9 cellular contexts compared by ENCODE assay signal in genomic region chr1:160954158-160955104, GRCh38. TPM values are rescaled to one million over a fixed set of nuclear protein-coding genes. Genes with fewer than 3 reads are reported as not detected.
A peak's percentile ranks its signal among the peaks of the same experiment; 100 is the strongest.
DNase-seq lines count a peak whose midpoint lies in the region; ATAC-seq lines count a peak whose summit lies in the region.
"Had no signal": no experiment of that assay in that cellular context is flagged by ENCODE, and none has a peak within 500 bp of the region (broad histone marks: within the 10 kb centered on the region; RNA-seq: fewer than 3 reads in every experiment).

Gene ITLN2, minus strand, starts transcription at chr1:160954809. Its CDS starts 68 bp downstream, at chr1:160954741.

- H3K4me1 Mint-ChIP-seq in activated naive CD4-positive, alpha-beta T cell treated with anti-CD3 and anti-CD28 coated beads for 36 hours (ENCODE audit: low read depth), result peaks cover 3% of the 10 kb centered on the region

- intact Hi-C loops in activated naive CD4-positive, alpha-beta T cell treated with anti-CD3 and anti-CD28 coated beads for 36 hours (cut with micrococcal nuclease), result loop anchor here (5.0 kb wide), 1 partner anchor 327 kb away; no protein-coding TSS in a partner anchor

- H3K9me3 Mint-ChIP-seq in activated naive CD4-positive, alpha-beta T cell treated with anti-CD3 and anti-CD28 coated beads for 36 hours, result no peaks in the 10 kb centered on the region
- H3K9me3 Mint-ChIP-seq: activated naive CD4-positive, alpha-beta T cell treated with anti-CD3 and anti-CD28 coated beads, Interleukin-2, amount 50 U/mL, for 24 hours had no signal

- no peak within 1 kb of the TSS for H3K27ac Mint-ChIP-seq in activated naive CD4-positive, alpha-beta T cell treated with anti-CD3 and anti-CD28 coated beads for 36 hours
- H3K27ac Mint-ChIP-seq: activated naive CD4-positive, alpha-beta T cell treated with anti-CD3 and anti-CD28 coated beads, Interleukin-2, amount 50 U/mL, for 24 hours had no signal

- H3K4me3 Mint-ChIP-seq in activated naive CD4-positive, alpha-beta T cell treated with anti-CD3 and anti-CD28 coated beads for 36 hours, result no peak within 1 kb of the TSS
- H3K4me3 Mint-ChIP-seq: activated naive CD4-positive, alpha-beta T cell treated with anti-CD3 and anti-CD28 coated beads, Interleukin-2, amount 50 U/mL, for 24 hours had no signal

- in situ Hi-C loops in G401 (cut with HindIII; ENCODE audit: low sequenced_read_pairs), result no loop called here

- no peaks in the 10 kb centered on the region for H3K27me3 Mint-ChIP-seq in activated naive CD4-positive, alpha-beta T cell treated with anti-CD3 and anti-CD28 coated beads for 36 hours (ENCODE audit: low read depth)
- H3K27me3 Mint-ChIP-seq: activated naive CD4-positive, alpha-beta T cell treated with anti-CD3 and anti-CD28 coated beads, Interleukin-2, amount 50 U/mL, for 24 hours had no signal

- no peaks in the 10 kb centered on the region for H3K36me3 Mint-ChIP-seq in activated naive CD4-positive, alpha-beta T cell treated with anti-CD3 and anti-CD28 coated beads for 36 hours (ENCODE audit: low read depth)
- H3K36me3 Mint-ChIP-seq: activated naive CD4-positive, alpha-beta T cell treated with anti-CD3 and anti-CD28 coated beads, Interleukin-2, amount 50 U/mL, for 24 hours had no signal

- ATAC-seq in HG02852 (IDR thresholded peaks at IDR 0.05; ENCODE audit: unreplicated experiment), result peak; percentile 66

- DNase-seq in G401 (ENCODE audit: low spot score) (peak; percentile 8), RPMI8226 (peak; percentile 76), iPS-NIHi7 (ENCODE audit: extremely low spot score) (peak; percentile 86), foreskin melanocyte (no peak), GF-D8 (lab: John Stamatoyannopoulos, UW) (no peak)
- peak; percentile 60 for DNase-seq in activated naive CD4-positive, alpha-beta T cell treated with anti-CD3 and anti-CD28 coated beads for 36 hours
- peak; percentile 5 for DNase-seq in stimulated activated CD8-positive, alpha-beta memory T cell treated with anti-CD3 and anti-CD28 coated beads, Interleukin-12 subunit alpha, Interleukin-12 subunit beta, amount 100 ng/mL, for 24 hours (ENCODE audit: extremely low read depth)

- CTCF ChIA-PET in activated naive CD4-positive, alpha-beta T cell treated with anti-CD3 and anti-CD28 coated beads for 36 hours (lab: Charles Lee), result interaction anchor here (0.5 to 5.9 kb wide), 39 partner anchors 9 to 1407 kb away, joined by 3 to 229 read pairs (median 3); partner anchors contain the start of gene CD244

RNA-seq across cellular contexts. Expression of gene ITLN2, which starts in this region (rescaled TPM):
- total RNA-seq in G401 (2014; rRNA removed; shearing (Covaris generic)), result not detected in 2 replicates
- not detected for total RNA-seq in activated naive CD4-positive, alpha-beta T cell treated with anti-CD3 and anti-CD28 coated beads for 36 hours

Comparison
In these comparisons a context has a peak if more than half of its experiments do, and no peak if none do; other contexts are left out.
1. Peak in DNase-seq in G401; RNA of the gene not detected or under 1 TPM.
2. Peak in DNase-seq in activated naive CD4-positive, alpha-beta T cell treated with anti-CD3 and anti-CD28 coated beads for 36 hours; RNA of the gene not detected or under 1 TPM.
3. DNase-seq: peak in RPMI8226 (single experiment), iPS-NIHi7 (single experiment) and stimulated activated CD8-positive, alpha-beta memory T cell treated with anti-CD3 and anti-CD28 coated beads, Interleukin-12 subunit alpha, Interleukin-12 subunit beta, amount 100 ng/mL, for 24 hours (single experiment); none in foreskin melanocyte (single experiment) and GF-D8 (single experiment).